Comparison of ENCODE assay signal across 18 cellular contexts in genomic region chr13:48831248-48831647, GRCh38.
DNase-seq lines count a peak whose midpoint lies in the region; ATAC-seq, FAIRE-seq and TF ChIP-seq lines count a peak whose summit lies in the region.
"Had no signal": no experiment of that assay in that cellular context is flagged by ENCODE, and none has a peak within 500 bp of the region (broad histone marks: within the 10 kb centered on the region; RNA-seq: fewer than 3 reads in every experiment).

No MANE protein-coding gene starts in this region.

- H4K20me1 ChIP-seq in GM12878 (ENCODE audit: control insufficient read depth, insufficient read depth): no peaks in the 10 kb centered on the region
- no peaks in the 10 kb centered on the region for H4K20me1 ChIP-seq in MM.1S (ENCODE audit: insufficient read depth, low read length)

- H3K36me3 ChIP-seq in GM12878 (ENCODE audit: control insufficient read depth in 2 of 2, insufficient read depth in 2 of 2, low read length in 1 of 2): no peaks in the 10 kb centered on the region
- no peaks in the 10 kb centered on the region for H3K36me3 ChIP-seq in esophagus squamous epithelium
- no peaks in the 10 kb centered on the region for H3K36me3 ChIP-seq in MM.1S (replicated peaks; ENCODE audit: insufficient read depth, low read length)
- H3K36me3 ChIP-seq: right atrium auricular region, upper lobe of right lung had no signal

- ATAC-seq in GM19351 (IDR thresholded peaks at IDR 0.05; ENCODE audit: unreplicated experiment) (peak; percentile 72), HG02884 (IDR thresholded peaks at IDR 0.05; ENCODE audit: unreplicated experiment) (peak; percentile 63), GM12878 (peak; percentile 63), HG03159 (IDR thresholded peaks at IDR 0.05; ENCODE audit: unreplicated experiment) (no peak)
- ATAC-seq: left ventricle myocardium superior, upper lobe of right lung had no signal

- no peak for TF ChIP-seq POLR2A in GM12892 (IDR thresholded peaks at IDR 0.05; ENCODE audit: low read depth, low read length)
- no peak for TF ChIP-seq POLR2A in GM12878 (IDR thresholded peaks at IDR 0.05; ENCODE audit: low read depth, low read length)
- TF ChIP-seq POLR2A in esophagus squamous epithelium (IDR thresholded peaks at IDR 0.05): no peak

- H3K4me3 ChIP-seq in GM12878 (no peak overlapping the region), esophagus squamous epithelium (no peak overlapping the region), MM.1S (ENCODE audit: low read length) (no peak overlapping the region)
- H3K4me3 ChIP-seq: right atrium auricular region, upper lobe of right lung had no signal

- no peaks in the 10 kb centered on the region for H3F3A ChIP-seq in MM.1S (ENCODE audit: insufficient read depth, low read length)

- H3K27ac ChIP-seq in GM12878 (ENCODE audit: control insufficient read depth, insufficient read depth) (no peak overlapping the region), esophagus squamous epithelium (no peak overlapping the region), MM.1S (ENCODE audit: low read length) (no peak overlapping the region)
- H3K27ac ChIP-seq: right atrium auricular region, upper lobe of right lung had no signal

- BruUV-seq in GM12878 (replicated peaks; lab: Mats Ljungman, UMichigan): no TSS peak

- H2AFZ ChIP-seq in GM12878 (ENCODE audit: control insufficient read depth, low read depth, low read length) (no peak overlapping the region), MM.1S (ENCODE audit: low read length) (no peak overlapping the region)

- CTCF ChIA-PET in GM12878 (lab: Yijun Ruan, JAX): interaction anchor here (1.2 kb wide), 1 partner anchor 11 kb away, joined by 5 read pairs; no protein-coding TSS in a partner anchor

- peaks cover 15% of the 10 kb centered on the region; the same call in 2 of the 3 replicates for H3K9me3 ChIP-seq in GM12878 (replicated peaks; ENCODE audit: control insufficient read depth, insufficient read depth, low read length)
- peaks cover 0 to 24% (median 12%) of the 10 kb centered on the region in 3 donors for H3K9me3 ChIP-seq in esophagus squamous epithelium
- H3K9me3 ChIP-seq in MM.1S (replicated peaks; ENCODE audit: insufficient read depth, low read length): no peaks in the 10 kb centered on the region
- H3K9me3 ChIP-seq: upper lobe of right lung had no signal

- POLR2A ChIA-PET in GM12878 (lab: Charles Lee): interaction anchor here (0.6 kb wide), 1 partner anchor 17 kb away, joined by 4 read pairs; no protein-coding TSS in a partner anchor

- no peaks in the 10 kb centered on the region for H3K79me2 ChIP-seq in GM12878 (ENCODE audit: control insufficient read depth, insufficient read depth, low read length)
- no peaks in the 10 kb centered on the region for H3K79me2 ChIP-seq in MM.1S (ENCODE audit: low read length)

- H3K9ac ChIP-seq in GM12878 (ENCODE audit: control insufficient read depth, insufficient read depth, low read length): no peak overlapping the region
- H3K9ac ChIP-seq in MM.1S (ENCODE audit: low read length): no peak overlapping the region

- H3K4me2 ChIP-seq in GM12878 (ENCODE audit: control insufficient read depth, insufficient read depth) (no peak overlapping the region), MM.1S (ENCODE audit: low read depth, low read length) (no peak overlapping the region)

- peak; percentile 51 for FAIRE-seq in GM12892 (lab: Jason Lieb, UNC)
- FAIRE-seq in GM12878 (lab: Jason Lieb, UNC): peak; percentile 90

- H3K4me1 ChIP-seq in GM12878 (ENCODE audit: control insufficient read depth, insufficient read depth, low read length) (peaks cover 7% of the 10 kb centered on the region; the same call in 1 of the 2 replicates), esophagus squamous epithelium (no peaks in the 10 kb centered on the region), MM.1S (ENCODE audit: low read length) (no peaks in the 10 kb centered on the region)
- H3K4me1 ChIP-seq: right atrium auricular region, upper lobe of right lung had no signal

- no peak for TF ChIP-seq EP300 in GM12878 (IDR thresholded peaks at IDR 0.05; ENCODE audit: borderline replicate concordance in 1 of 2, control insufficient read depth in 1 of 2, low read depth in 2 of 2, low read length in 2 of 2)

- no peaks in the 10 kb centered on the region for H3K9me2 ChIP-seq in MM.1S (replicated peaks; ENCODE audit: insufficient read depth, low read length)

- TF ChIP-seq CTCF in GM12878 (IDR thresholded peaks at IDR 0.05 in 2 of 3, conservative IDR thresholded peaks at IDR 0.05 in 1 of 3; ENCODE audit: control insufficient read depth in 2 of 3, extremely low read depth in 1 of 3, insufficient read depth in 1 of 3, low read depth in 3 of 3, low read length in 3 of 3) (no peak), esophagus squamous epithelium (IDR thresholded peaks at IDR 0.05) (no peak), MM.1S (IDR thresholded peaks at IDR 0.05; ENCODE audit: low read length) (no peak)

- TF ChIP-seq RAD21 in GM12878 (IDR thresholded peaks at IDR 0.05; ENCODE audit: insufficient read depth, low read depth, low read length): no peak

- H3K27me3 ChIP-seq in GM12878 (replicated peaks in 1 of 2; ENCODE audit: control insufficient read depth in 2 of 2, insufficient read depth in 2 of 2, low read length in 1 of 2) (no peaks in the 10 kb centered on the region; a peak in 1 of 4 replicates), esophagus squamous epithelium (no peaks in the 10 kb centered on the region), MM.1S (replicated peaks; ENCODE audit: insufficient read depth, low read length) (no peaks in the 10 kb centered on the region)
- H3K27me3 ChIP-seq: right atrium auricular region, upper lobe of right lung had no signal

- in situ Hi-C loops in GM12878 (cut with MboI): no loop called here

- DNase-seq in GM12892 (ENCODE audit: insufficient read length) (no peak), GM12878 (ENCODE audit: low read depth, low spot score) (peak; percentile 16), esophagus squamous epithelium (lab: John Stamatoyannopoulos, UW) (no peak), Ammon's horn (ENCODE audit: low spot score) (no peak), MM.1S (no peak)
- DNase-seq: activated CD4-positive, alpha-beta T cell treated with anti-CD3 and anti-CD28 coated beads for 48 hours; activated T-cell treated with anti-CD3 and anti-CD28 coated beads, Interleukin-2, amount 50 U/mL, for 24 hours; dermis blood vessel endothelial cell; DMS 273 treated with DMSO at 0.1 percent for 48 hours; left ventricle myocardium superior; naive B cell; NCI-H2029; NCI-H82; upper lobe of right lung had no signal

- RAD21 ChIA-PET in GM12878 (lab: Charles Lee; ENCODE audit: unreplicated experiment): no interaction called here

- 7% methylated on average over 7 of the region's 7 CpGs for WGBS in GM12878 (ENCODE audit: insufficient coverage, insufficient replicate concordance, low lambda C conversion rate, missing lambda C conversion rate)
- WGBS in esophagus squamous epithelium, 2 donors: 79 to 87% methylated on average over 7 of the region's 7 CpGs

- SMC1A ChIA-PET in GM12878 (lab: Charles Lee; ENCODE audit: uncharacterized antibody, unreplicated experiment): no interaction called here

- intact Hi-C loops in GM12878 (cut with micrococcal nuclease; ENCODE audit: unreplicated experiment): no loop called here
- intact Hi-C loops in esophagus squamous epithelium (cut with DNase I): no loop called here

TF ChIP-seq in GM12878, 131 proteins besides CTCF, POLR2A, EP300 and RAD21 (continues in another document):
- TF ChIP-seq RUNX3 (IDR thresholded peaks at IDR 0.05; ENCODE audit: low read length) (peak; percentile 43; the same call in 1 of the 2 replicates), TARDBP (IDR thresholded peaks at IDR 0.05; ENCODE audit: borderline replicate concordance) (no peak), STAT3 (IDR thresholded peaks at IDR 0.05; ENCODE audit: low read depth, low read length) (no peak), IRF4 (IDR thresholded peaks at IDR 0.05; ENCODE audit: low read depth, low read length) (peak; percentile 88), TBL1XR1 (IDR thresholded peaks at IDR 0.05; ENCODE audit: low read depth, low read length) (no peak), CREM (IDR thresholded peaks at IDR 0.05; ENCODE audit: low read depth) (no peak; the same call in 1 of the 2 replicates)
- TF ChIP-seq, protein P1, sequence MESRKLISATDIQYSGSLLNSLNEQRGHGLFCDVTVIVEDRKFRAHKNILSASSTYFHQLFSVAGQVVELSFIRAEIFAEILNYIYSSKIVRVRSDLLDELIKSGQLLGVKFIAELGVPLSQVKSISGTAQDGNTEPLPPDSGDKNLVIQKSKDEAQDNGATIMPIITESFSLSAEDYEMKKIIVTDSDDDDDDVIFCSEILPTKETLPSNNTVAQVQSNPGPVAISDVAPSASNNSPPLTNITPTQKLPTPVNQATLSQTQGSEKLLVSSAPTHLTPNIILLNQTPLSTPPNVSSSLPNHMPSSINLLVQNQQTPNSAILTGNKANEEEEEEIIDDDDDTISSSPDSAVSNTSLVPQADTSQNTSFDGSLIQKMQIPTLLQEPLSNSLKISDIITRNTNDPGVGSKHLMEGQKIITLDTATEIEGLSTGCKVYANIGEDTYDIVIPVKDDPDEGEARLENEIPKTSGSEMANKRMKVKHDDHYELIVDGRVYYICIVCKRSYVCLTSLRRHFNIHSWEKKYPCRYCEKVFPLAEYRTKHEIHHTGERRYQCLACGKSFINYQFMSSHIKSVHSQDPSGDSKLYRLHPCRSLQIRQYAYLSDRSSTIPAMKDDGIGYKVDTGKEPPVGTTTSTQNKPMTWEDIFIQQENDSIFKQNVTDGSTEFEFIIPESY (IDR thresholded peaks at IDR 0.05): no peak
